ENCODE assay signal across 32 cellular contexts in genomic region chr14:61733972-61734371, GRCh38. TPM values are rescaled to one million over a fixed set of nuclear protein-coding genes. Genes with fewer than 3 reads are reported as not detected.
DNase-seq lines count a peak whose midpoint lies in the region; ATAC-seq and TF ChIP-seq lines count a peak whose summit lies in the region.
"Had no signal": no experiment of that assay in that cellular context is flagged by ENCODE, and none has a peak within 500 bp of the region (broad histone marks: within the 10 kb centered on the region; RNA-seq: fewer than 3 reads in every experiment).

No MANE protein-coding gene starts in this region.

- H3K4me2 ChIP-seq in PC-9: no peak overlapping the region

- no TSS peak for BruUV-seq in PC-9 (replicated peaks; lab: Mats Ljungman, UMichigan)

- peaks cover 99% of the 10 kb centered on the region for H3K79me2 ChIP-seq in PC-9 (ENCODE audit: low read depth)

- TF ChIP-seq EP300 in esophagus muscularis mucosa (IDR thresholded peaks at IDR 0.05): no peak

- H3K9me3 ChIP-seq in CD8-positive, alpha-beta T cell (ENCODE audit: low read length): no peaks in the 10 kb centered on the region
- peaks cover 4% of the 10 kb centered on the region; the same call in 1 of the 2 replicates for H3K9me3 ChIP-seq in PC-9 (ENCODE audit: insufficient read depth, low read depth)
- H3K9me3 ChIP-seq in esophagus muscularis mucosa: no peaks in the 10 kb centered on the region
- H3K9me3 ChIP-seq: body of pancreas, left ventricle myocardium inferior, prostate gland, right lobe of liver, thyroid gland had no signal

- H3K36me3 ChIP-seq in CD8-positive, alpha-beta T cell (ENCODE audit: insufficient read depth, low read length): peaks cover 25% of the 10 kb centered on the region
- H3K36me3 ChIP-seq in PC-9 (ENCODE audit: low read depth) (peaks cover 90% of the 10 kb centered on the region), esophagus muscularis mucosa (peaks cover 32 to 99% (median 66%) of the 10 kb centered on the region in 4 donors)

- no peak overlapping the region for H3K4me3 ChIP-seq in CD8-positive, alpha-beta T cell (ENCODE audit: low read depth, low read length)
- H3K4me3 ChIP-seq in PC-9: no peak overlapping the region
- H3K4me3 ChIP-seq in epithelial cell of esophagus (ENCODE audit: low read length): no peak overlapping the region
- no peak overlapping the region for H3K4me3 ChIP-seq in esophagus muscularis mucosa
- H3K4me3 ChIP-seq: body of pancreas, left ventricle myocardium inferior, prostate gland, right lobe of liver, thyroid gland had no signal

- H3K4me1 ChIP-seq in CD8-positive, alpha-beta T cell (ENCODE audit: insufficient read depth, low read length): peaks cover 3% of the 10 kb centered on the region
- H3K4me1 ChIP-seq in PC-9 (replicated peaks; ENCODE audit: insufficient read depth) (no peaks in the 10 kb centered on the region), esophagus muscularis mucosa (peaks cover 0 to 13% (median 10%) of the 10 kb centered on the region in 4 donors)
- H3K4me1 ChIP-seq: body of pancreas, prostate gland, right lobe of liver had no signal

- CTCF ChIA-PET in CD8-positive, alpha-beta T cell (lab: Charles Lee): interaction anchor here (0.9 to 1.5 kb wide), 3 partner anchors 259 to 465 kb away, joined by 3 to 4 read pairs (median 3); no protein-coding TSS in a partner anchor
- CTCF ChIA-PET in PC-9 (lab: Charles Lee): no interaction called here

- H3K9me3 Mint-ChIP-seq in CD8-positive, alpha-beta T cell: no peaks in the 10 kb centered on the region
- no peaks in the 10 kb centered on the region for H3K9me3 Mint-ChIP-seq in osteocyte (ENCODE audit: unreplicated experiment)
- H3K9me3 Mint-ChIP-seq: activated naive CD4-positive, alpha-beta T cell treated with anti-CD3 and anti-CD28 coated beads for 36 hours; activated T-cell treated with anti-CD3 and anti-CD28 coated beads, Interleukin-2, amount 50 U/mL, for 4 hours had no signal

- no peak overlapping the region for H2AFZ ChIP-seq in PC-9

- no peaks in the 10 kb centered on the region for H3K27me3 ChIP-seq in CD8-positive, alpha-beta T cell (ENCODE audit: insufficient read depth, low read length)
- no peaks in the 10 kb centered on the region for H3K27me3 ChIP-seq in PC-9 (ENCODE audit: insufficient read depth, low read depth)
- no peaks in the 10 kb centered on the region for H3K27me3 ChIP-seq in esophagus muscularis mucosa
- H3K27me3 ChIP-seq: body of pancreas, right lobe of liver, thyroid gland had no signal

- no peak for TF ChIP-seq POLR2A in esophagus muscularis mucosa (IDR thresholded peaks at IDR 0.05; ENCODE audit: low read depth)

- no peak for TF ChIP-seq CTCF in CD8-positive, alpha-beta T cell (IDR thresholded peaks at IDR 0.05)
- no peak for TF ChIP-seq CTCF in PC-9 (conservative IDR thresholded peaks at IDR 0.05)
- no peak for TF ChIP-seq CTCF in epithelial cell of esophagus (IDR thresholded peaks at IDR 0.05; ENCODE audit: insufficient read depth, low read depth, low read length, missing control alignments)
- no peak for TF ChIP-seq CTCF in osteocyte (IDR thresholded peaks at IDR 0.05)
- no peak for TF ChIP-seq CTCF in esophagus muscularis mucosa (IDR thresholded peaks at IDR 0.05)

- H3K36me3 Mint-ChIP-seq in CD8-positive, alpha-beta T cell: peaks cover 84% of the 10 kb centered on the region
- H3K36me3 Mint-ChIP-seq in osteocyte (ENCODE audit: unreplicated experiment): peaks cover 69% of the 10 kb centered on the region

- H3K27ac Mint-ChIP-seq in CD8-positive, alpha-beta T cell: no peak overlapping the region
- peak overlapping the region; percentile 50 for H3K27ac Mint-ChIP-seq in osteocyte (ENCODE audit: unreplicated experiment)

- peaks cover 93% of the 10 kb centered on the region for H3F3A ChIP-seq in PC-9 (ENCODE audit: insufficient read depth, low read depth)

- no peaks in the 10 kb centered on the region for H3K9me2 ChIP-seq in PC-9 (ENCODE audit: insufficient read depth)

- H3K4me3 Mint-ChIP-seq in CD8-positive, alpha-beta T cell: no peak overlapping the region
- H3K4me3 Mint-ChIP-seq in osteocyte (ENCODE audit: unreplicated experiment): no peak overlapping the region
- H3K4me3 Mint-ChIP-seq: activated naive CD4-positive, alpha-beta T cell treated with anti-CD3 and anti-CD28 coated beads for 36 hours; activated T-cell treated with anti-CD3 and anti-CD28 coated beads, Interleukin-2, amount 50 U/mL, for 4 hours had no signal

- WGBS in esophagus muscularis mucosa: 81% methylated on average over 2 of the region's 2 CpGs

- no peak overlapping the region for H3K27ac ChIP-seq in CD8-positive, alpha-beta T cell (ENCODE audit: low read depth, low read length)
- H3K27ac ChIP-seq in PC-9: peak overlapping the region; percentile 22; the same call in 1 of the 2 replicates
- H3K27ac ChIP-seq in esophagus muscularis mucosa (replicated peaks in 1 of 4): no peak overlapping the region
- H3K27ac ChIP-seq: body of pancreas, C4-2B, left ventricle myocardium inferior, prostate gland, right lobe of liver, thyroid gland, WERI-Rb-1 had no signal

- peaks cover 16% of the 10 kb centered on the region for H4K20me1 ChIP-seq in PC-9 (ENCODE audit: insufficient read depth)

- POLR2A ChIA-PET in CD8-positive, alpha-beta T cell (lab: Charles Lee): interaction anchor here (1.5 kb wide), 1 partner anchor 16 kb away, joined by 3 read pairs; no protein-coding TSS in a partner anchor
- POLR2A ChIA-PET in PC-9 (lab: Charles Lee; ENCODE audit: unreplicated experiment): no interaction called here

- no peaks in the 10 kb centered on the region for H3K27me3 Mint-ChIP-seq in CD8-positive, alpha-beta T cell (ENCODE audit: low read depth)
- no peaks in the 10 kb centered on the region for H3K27me3 Mint-ChIP-seq in osteocyte (ENCODE audit: unreplicated experiment)

- peaks cover 11% of the 10 kb centered on the region for H3K4me1 Mint-ChIP-seq in CD8-positive, alpha-beta T cell (ENCODE audit: low read depth)
- H3K4me1 Mint-ChIP-seq in osteocyte (ENCODE audit: unreplicated experiment): peaks cover 4% of the 10 kb centered on the region

- peak; percentile 31 for ATAC-seq in CD8-positive, alpha-beta T cell
- no peak for ATAC-seq in HG03457 (IDR thresholded peaks at IDR 0.05; ENCODE audit: unreplicated experiment)
- ATAC-seq: activated T-cell treated with anti-CD3 and anti-CD28 coated beads, Interleukin-2, amount 50 U/mL, for 4 hours; body of pancreas; HCT116; right lobe of liver had no signal

- no peak for DNase-seq in CD8-positive, alpha-beta T cell
- DNase-seq in PC-9: no peak
- peak; percentile 34 for DNase-seq in epithelial cell of esophagus (ENCODE audit: low read depth)
- no peak for DNase-seq in osteocyte (ENCODE audit: extremely low spot score, unreplicated experiment)
- DNase-seq in KG1 (lab: John Stamatoyannopoulos, UW): no peak
- DNase-seq in esophagus muscularis mucosa (ENCODE audit: extremely low spot score): no peak
- DNase-seq: activated CD4-positive, alpha-beta T cell treated with anti-CD3 and anti-CD28 coated beads for 4 hours; activated naive CD4-positive, alpha-beta T cell treated with anti-CD3 and anti-CD28 coated beads for 36 hours; activated T-cell treated with anti-CD3 and anti-CD28 coated beads, Interleukin-2, amount 50 U/mL, for 4 hours; body of pancreas; Calu3; DMS79; GDM1; glutamatergic neuron; left ventricle myocardium inferior; MV-4-11; NCI-H1436; NCI-H2081; NCI-H226; NCI-H526 treated with DMSO at 0.1 percent for 48 hours; right lobe of liver; SIG-M5; stimulated activated CD4-positive, alpha-beta T cell treated with anti-CD3 and anti-CD28 coated beads, Interleukin-12 subunit alpha, Interleukin-12 subunit beta, amount 100 ng/mL, for 4 hours; stimulated activated CD4-positive, alpha-beta T cell treated with anti-CD3 and anti-CD28 coated beads, Interleukin-2, amount 100 ng/mL, for 48 hours; SW 1271; T1000; thyroid gland; WERI-Rb-1 had no signal

- intact Hi-C loops in CD8-positive, alpha-beta T cell (cut with DNase I, micrococcal nuclease): loop anchor here (5.0 kb wide), 1 partner anchor 103 kb away; no protein-coding TSS in a partner anchor
- intact Hi-C loops in PC-9 (cut with micrococcal nuclease; ENCODE audit: unreplicated experiment) (loop anchor here (10.0 kb wide), 1 partner anchor 439 kb away; no protein-coding TSS in a partner anchor), esophagus muscularis mucosa (cut with DNase I) (no loop called here)

RNA-seq across cellular contexts. Expression of gene SNAPC1, which starts 28.2 kb away (rescaled TPM):
- 1 to 10 TPM; 6.8 to 7.4 TPM for total RNA-seq in CD8-positive, alpha-beta T cell
- total RNA-seq in PC-9 (2021) (17.9 and 18.0 TPM in 2 replicates), osteocyte (8.9 and 9.1 TPM in 2 replicates), esophagus muscularis mucosa (1 to 10 TPM; 4.7 to 8.0 (median 6.6) TPM)

RNA-seq across cellular contexts. Expression of gene HIF1A, which starts 38.7 kb away (rescaled TPM):
- 100 to 1,000 TPM; 335 to 340 TPM for total RNA-seq in CD8-positive, alpha-beta T cell
- 146 and 154 TPM in 2 replicates for total RNA-seq in PC-9 (2021)
- total RNA-seq in osteocyte: 326 and 332 TPM in 2 replicates
- 100 to 1,000 TPM in 1 of 4 donors, 10 to 100 TPM in 3; 77.4 to 156 (median 86.5) TPM for total RNA-seq in esophagus muscularis mucosa
